Comparison of ENCODE assay signal across 14 cellular contexts in the genomic region with DNA sequence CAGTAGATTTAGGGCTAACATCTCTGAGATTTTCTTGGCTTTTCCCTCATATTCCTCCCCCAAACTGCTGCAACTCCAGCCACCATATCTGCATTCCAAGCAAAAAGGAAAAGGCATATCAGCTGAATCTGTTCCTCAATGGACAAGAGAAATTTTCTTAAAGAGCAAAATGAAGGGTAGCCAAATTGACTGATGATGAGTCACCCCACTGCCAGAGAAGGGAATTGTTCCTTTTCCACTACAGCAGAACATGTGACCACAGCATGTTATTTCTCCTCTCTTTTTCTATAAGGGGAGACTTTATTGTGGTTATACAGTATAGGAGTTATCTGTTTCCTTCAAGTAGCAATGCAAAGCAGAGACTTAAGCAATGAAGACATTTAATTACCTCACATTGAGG.
DNase-seq lines count a peak whose midpoint lies in the region; ATAC-seq and TF ChIP-seq lines count a peak whose summit lies in the region.
"Had no signal": no experiment of that assay in that cellular context is flagged by ENCODE, and none has a peak within 500 bp of the region (broad histone marks: within the 10 kb centered on the region; RNA-seq: fewer than 3 reads in every experiment).

No MANE protein-coding gene starts in this region.

- H3K4me1 ChIP-seq in BE2C = no peaks in the 10 kb centered on the region
- H3K4me1 ChIP-seq: colonic mucosa had no signal

- no peak for TF ChIP-seq POLR2A in NB4 (IDR thresholded peaks at IDR 0.05; ENCODE audit: extremely low read depth, insufficient read length)

- H3K27me3 Mint-ChIP-seq in activated CD4-positive, alpha-beta memory T cell treated with anti-CD3 and anti-CD28 coated beads for 36 hours = peaks cover 15% of the 10 kb centered on the region

- DNase-seq in CD1c-positive myeloid dendritic cell (ENCODE audit: extremely low spot score) = peak; percentile 38
- peak; percentile 42 for DNase-seq in NB4 (ENCODE audit: low read depth)
- peak; percentile 69 for DNase-seq in astrocyte of the hippocampus (ENCODE audit: low read depth, low spot score)
- DNase-seq in iris pigment epithelial cell (ENCODE audit: low read depth) = peak; percentile 55
- no peak for DNase-seq in activated CD4-positive, alpha-beta memory T cell treated with anti-CD3 and anti-CD28 coated beads for 36 hours
- no peak for DNase-seq in NCI-H1092 (lab: John Stamatoyannopoulos, UW)
- DNase-seq in BE2C = no peak
- DNase-seq: colonic mucosa; GOT3; NCI-H1092 treated with DMSO at 0.1 percent for 48 hours; stimulated activated CD4-positive, alpha-beta T cell treated with anti-CD3 and anti-CD28 coated beads, Interleukin-2, amount 100 ng/mL, for 48 hours had no signal

- CTCF ChIA-PET in activated CD4-positive, alpha-beta memory T cell treated with anti-CD3 and anti-CD28 coated beads for 36 hours (lab: Charles Lee) = no interaction called here

- no peaks in the 10 kb centered on the region for H3K36me3 ChIP-seq in BE2C
- H3K36me3 ChIP-seq: colonic mucosa had no signal

- POLR2A ChIA-PET in activated CD4-positive, alpha-beta memory T cell treated with anti-CD3 and anti-CD28 coated beads for 36 hours (lab: Charles Lee) = no interaction called here

- no peaks in the 10 kb centered on the region for H3K27me3 ChIP-seq in BE2C
- H3K27me3 ChIP-seq: colonic mucosa had no signal

- H3K4me3 ChIP-seq in NB4 (ENCODE audit: low read depth, low read length) = no peak overlapping the region
- H3K4me3 ChIP-seq in BE2C (ENCODE audit: low read depth, low read length) = no peak overlapping the region
- H3K4me3 ChIP-seq: colonic mucosa had no signal

- H3K4me1 Mint-ChIP-seq in activated CD4-positive, alpha-beta memory T cell treated with anti-CD3 and anti-CD28 coated beads for 36 hours (ENCODE audit: low read depth) = no peaks in the 10 kb centered on the region
- H3K4me1 Mint-ChIP-seq: stimulated activated memory B cell treated with anti-CD40 and anti-IgM and Interleukin-4, amounts not matched to agents 10 μg/mL and 1 μg/mL and 100 μg/mL, for 72 hours had no signal

- no peak overlapping the region for H3K27ac Mint-ChIP-seq in activated CD4-positive, alpha-beta memory T cell treated with anti-CD3 and anti-CD28 coated beads for 36 hours
- H3K27ac Mint-ChIP-seq: activated naive CD4-positive, alpha-beta T cell treated with anti-CD3 and anti-CD28 coated beads, Interleukin-2, amount 50 U/mL, for 72 hours; stimulated activated memory B cell treated with anti-CD40 and anti-IgM and Interleukin-4, amounts not matched to agents 10 μg/mL and 1 μg/mL and 100 μg/mL, for 72 hours had no signal

- H3K9me3 Mint-ChIP-seq in activated CD4-positive, alpha-beta memory T cell treated with anti-CD3 and anti-CD28 coated beads for 36 hours = no peaks in the 10 kb centered on the region
- H3K9me3 Mint-ChIP-seq: activated naive CD4-positive, alpha-beta T cell treated with anti-CD3 and anti-CD28 coated beads, Interleukin-2, amount 50 U/mL, for 72 hours had no signal

- no peaks in the 10 kb centered on the region for H3K36me3 Mint-ChIP-seq in activated CD4-positive, alpha-beta memory T cell treated with anti-CD3 and anti-CD28 coated beads for 36 hours
- H3K36me3 Mint-ChIP-seq: activated naive CD4-positive, alpha-beta T cell treated with anti-CD3 and anti-CD28 coated beads, Interleukin-2, amount 50 U/mL, for 72 hours; stimulated activated memory B cell treated with anti-CD40 and anti-IgM and Interleukin-4, amounts not matched to agents 10 μg/mL and 1 μg/mL and 100 μg/mL, for 72 hours had no signal

- TF ChIP-seq CTCF in NB4 (IDR thresholded peaks at IDR 0.05; ENCODE audit: low read depth, low read length) (no peak), BE2C (IDR thresholded peaks at IDR 0.05; ENCODE audit: low read depth, low read length) (no peak)

- intact Hi-C loops in activated CD4-positive, alpha-beta memory T cell treated with anti-CD3 and anti-CD28 coated beads for 36 hours (cut with micrococcal nuclease) = no loop called here

- H3K9me3 ChIP-seq in BE2C = no peaks in the 10 kb centered on the region
- H3K9me3 ChIP-seq: colonic mucosa had no signal

- H3K4me3 Mint-ChIP-seq in activated CD4-positive, alpha-beta memory T cell treated with anti-CD3 and anti-CD28 coated beads for 36 hours = no peak overlapping the region
- H3K4me3 Mint-ChIP-seq: stimulated activated memory B cell treated with anti-CD40 and anti-IgM and Interleukin-4, amounts not matched to agents 10 μg/mL and 1 μg/mL and 100 μg/mL, for 72 hours had no signal

- no peak for ATAC-seq in HG02763 (IDR thresholded peaks at IDR 0.05; ENCODE audit: unreplicated experiment)
- ATAC-seq: activated naive CD4-positive, alpha-beta T cell treated with anti-CD3 and anti-CD28 coated beads, Interleukin-2, amount 50 U/mL, for 72 hours had no signal

Comparison
In these comparisons a context has a peak if more than half of its experiments do, and no peak if none do; other contexts are left out.
1. DNase-seq: peak in CD1c-positive myeloid dendritic cell (single experiment), NB4 (single experiment), astrocyte of the hippocampus (single experiment) and iris pigment epithelial cell (single experiment); none in activated CD4-positive, alpha-beta memory T cell treated with anti-CD3 and anti-CD28 coated beads for 36 hours (single experiment), NCI-H1092 (single experiment) and BE2C (single experiment).